In the genomic region with DNA sequence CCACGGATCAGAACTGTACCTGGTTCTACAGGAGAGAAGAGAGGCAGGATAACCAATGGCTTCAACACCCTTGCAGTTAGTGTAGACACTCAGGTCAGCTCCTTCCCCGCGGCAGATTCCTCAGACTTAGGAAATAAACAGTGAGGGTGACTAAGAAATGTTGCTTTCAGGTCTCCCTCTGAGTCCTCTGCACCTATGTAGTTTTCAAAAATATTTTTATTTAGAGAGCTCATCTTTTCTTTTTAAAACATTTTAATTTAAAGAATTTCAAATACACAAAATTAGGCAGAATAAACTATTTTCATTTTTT, we compare ENCODE assay signal across 1 cellular context.
TF ChIP-seq lines count a peak whose summit lies in the region.

No MANE protein-coding gene starts in this region.

TF ChIP-seq in A549, 52 proteins besides CTCF, POLR2A, EP300 and RAD21 (continued from another document):
- TF ChIP-seq ZFP36 (IDR thresholded peaks at IDR 0.05; ENCODE audit: borderline replicate concordance, partially characterized antibody) (no peak), EHF (CRISPR knock-in tag; IDR thresholded peaks at IDR 0.05) (no peak), GATA3 (IDR thresholded peaks at IDR 0.05; ENCODE audit: borderline replicate concordance) (no peak)
